ENCODE assay signal across 1 cellular context in the genomic region with DNA sequence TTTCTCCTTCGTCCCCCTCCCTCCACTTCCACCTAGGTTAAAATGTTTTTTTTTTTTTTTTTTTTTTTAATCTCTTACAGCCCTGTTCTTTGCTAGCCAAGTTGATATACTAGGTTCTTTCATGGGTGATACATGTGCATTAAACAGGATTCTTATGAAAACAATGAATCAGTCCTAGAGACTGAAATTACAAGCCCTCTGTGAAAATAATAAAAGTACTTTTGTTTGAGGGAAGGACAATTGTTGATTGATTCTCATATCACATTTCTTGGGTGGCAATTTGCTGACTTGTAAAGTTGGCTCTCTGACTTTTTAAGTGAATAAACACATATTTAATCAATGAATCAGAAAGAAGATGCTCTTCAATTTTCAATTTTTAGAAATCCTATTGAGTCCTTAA.
TF ChIP-seq lines count a peak whose summit lies in the region.

No MANE protein-coding gene starts in this region.

TF ChIP-seq in SK-N-SH treated with all-trans-retinoic acid at 6 μM for 48 hours, 23 proteins besides CTCF, POLR2A, EP300 and RAD21 (continued from another document):
- TF ChIP-seq TSHZ2 (CRISPR knock-in tag; IDR thresholded peaks at IDR 0.05) (no peak), TCF4 (CRISPR knock-in tag; IDR thresholded peaks at IDR 0.05; ENCODE audit: borderline replicate concordance) (no peak), OSR1 (CRISPR knock-in tag; IDR thresholded peaks at IDR 0.05) (no peak), PPARA (CRISPR knock-in tag; IDR thresholded peaks at IDR 0.05; ENCODE audit: borderline replicate concordance) (no peak), PATZ1 (CRISPR knock-in tag; IDR thresholded peaks at IDR 0.05; ENCODE audit: borderline replicate concordance) (no peak), BACH2 (CRISPR knock-in tag; IDR thresholded peaks at IDR 0.05; ENCODE audit: borderline replicate concordance) (no peak), ZNF8 (CRISPR knock-in tag; IDR thresholded peaks at IDR 0.05) (no peak), GLIS3 (CRISPR knock-in tag; IDR thresholded peaks at IDR 0.05) (no peak), ISL1 (CRISPR knock-in tag; IDR thresholded peaks at IDR 0.05) (peak; percentile 24; the same call in 1 of the 2 replicates)
